In genomic region chr2:28533021-28533420, GRCh38 we compare ENCODE assay signal across 9 cellular contexts. TPM values are rescaled to one million over a fixed set of nuclear protein-coding genes. Genes with fewer than 3 reads are reported as not detected.
"Had no signal": no experiment of that assay in that cellular context is flagged by ENCODE, and none has a peak within 500 bp of the region (broad histone marks: within the 10 kb centered on the region; RNA-seq: fewer than 3 reads in every experiment).

No MANE protein-coding gene starts in this region.

- H3K4me1 ChIP-seq: HAP-1 had no signal

- H3K36me3 ChIP-seq: HAP-1 had no signal

- ATAC-seq: GM23338, HCT116 had no signal

- H3K4me3 Mint-ChIP-seq: GM23338, H9, HFFc6 had no signal

- H3K4me2 ChIP-seq: GM23338 had no signal

- H3K4me1 Mint-ChIP-seq: GM23338, H9 had no signal

- H3K9me3 Mint-ChIP-seq: GM23338, H9, HFFc6 had no signal

- H3K9me3 ChIP-seq: HAP-1 had no signal

- H3K27ac ChIP-seq: GM23248 had no signal

- H3K27ac Mint-ChIP-seq: GM23338, H9, HFFc6 had no signal

- H3K9ac ChIP-seq: GM23248 had no signal

- H2AFZ ChIP-seq: GM23248, GM23338 had no signal

- H3K4me3 ChIP-seq: GM23248, GM23338, HAP-1 had no signal

- DNase-seq: GM23248, GOT3, H7, H9, HCEC 1CT, HFFc6 had no signal

RNA-seq across cellular contexts. Expression of gene PLB1, which starts 37.2 kb away (rescaled TPM):
- total RNA-seq: H7, H9 had no signal
